1 cellular context compared by ENCODE assay signal in genomic region chr17:35257080-35257701, GRCh38.
TF ChIP-seq lines count a peak whose summit lies in the region.

No MANE protein-coding gene starts in this region.

TF ChIP-seq in HCT116, 20 proteins besides CTCF, POLR2A, EP300 and RAD21 (continued from another document):
- TF ChIP-seq, protein P1, sequence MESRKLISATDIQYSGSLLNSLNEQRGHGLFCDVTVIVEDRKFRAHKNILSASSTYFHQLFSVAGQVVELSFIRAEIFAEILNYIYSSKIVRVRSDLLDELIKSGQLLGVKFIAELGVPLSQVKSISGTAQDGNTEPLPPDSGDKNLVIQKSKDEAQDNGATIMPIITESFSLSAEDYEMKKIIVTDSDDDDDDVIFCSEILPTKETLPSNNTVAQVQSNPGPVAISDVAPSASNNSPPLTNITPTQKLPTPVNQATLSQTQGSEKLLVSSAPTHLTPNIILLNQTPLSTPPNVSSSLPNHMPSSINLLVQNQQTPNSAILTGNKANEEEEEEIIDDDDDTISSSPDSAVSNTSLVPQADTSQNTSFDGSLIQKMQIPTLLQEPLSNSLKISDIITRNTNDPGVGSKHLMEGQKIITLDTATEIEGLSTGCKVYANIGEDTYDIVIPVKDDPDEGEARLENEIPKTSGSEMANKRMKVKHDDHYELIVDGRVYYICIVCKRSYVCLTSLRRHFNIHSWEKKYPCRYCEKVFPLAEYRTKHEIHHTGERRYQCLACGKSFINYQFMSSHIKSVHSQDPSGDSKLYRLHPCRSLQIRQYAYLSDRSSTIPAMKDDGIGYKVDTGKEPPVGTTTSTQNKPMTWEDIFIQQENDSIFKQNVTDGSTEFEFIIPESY (IDR thresholded peaks at IDR 0.05; ENCODE audit: extremely low read depth, insufficient replicate concordance, low read length), result no peak
- 0 out of 2 replicates have a peak, but pooled peaks have one; percentile 36 for TF ChIP-seq CBX3 (IDR thresholded peaks at IDR 0.05; ENCODE audit: low read depth)
